13 cellular contexts compared by ENCODE assay signal in the genomic region with DNA sequence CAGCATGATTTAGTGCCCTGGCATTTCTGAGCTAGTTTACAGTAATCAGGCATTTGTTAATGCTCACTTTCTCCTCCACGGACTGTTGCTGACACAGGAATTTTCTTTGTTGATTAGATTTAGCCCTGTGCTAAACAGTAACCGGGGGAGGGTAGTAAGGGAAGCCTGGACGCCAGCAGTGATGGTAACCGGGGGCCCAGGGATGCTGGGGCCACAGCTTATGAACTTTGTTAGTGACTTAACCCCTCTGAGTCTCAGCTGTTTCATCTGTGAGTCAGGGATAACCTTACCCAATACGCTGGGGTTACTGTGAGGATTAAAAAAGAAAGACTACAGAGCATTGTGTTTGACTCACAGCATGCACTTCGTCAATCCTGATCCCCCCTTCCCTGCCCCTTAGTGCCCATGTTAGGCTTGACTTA. TPM values are rescaled to one million over a fixed set of nuclear protein-coding genes. Genes with fewer than 3 reads are reported as not detected.
DNase-seq lines count a peak whose midpoint lies in the region; ATAC-seq, FAIRE-seq and TF ChIP-seq lines count a peak whose summit lies in the region.
"Had no signal": no experiment of that assay in that cellular context is flagged by ENCODE, and none has a peak within 500 bp of the region (broad histone marks: within the 10 kb centered on the region; RNA-seq: fewer than 3 reads in every experiment).

No MANE protein-coding gene starts in this region.

- no peaks in the 10 kb centered on the region for H3K9me3 ChIP-seq in skeletal muscle tissue (ENCODE audit: control insufficient read depth in 3 of 3, low read length in 3 of 3)

- no peak for TF ChIP-seq POLR2A in GM12892 (IDR thresholded peaks at IDR 0.05; ENCODE audit: low read depth, low read length)

- no peaks in the 10 kb centered on the region for H3K27me3 ChIP-seq in skeletal muscle tissue (ENCODE audit: control insufficient read depth in 3 of 3, insufficient read depth in 3 of 3, low read length in 3 of 3)

- H3K9ac ChIP-seq in skeletal muscle tissue (ENCODE audit: low read depth in 1 of 3, low read length in 3 of 3), result peak overlapping the region in 1 of 3 donors; percentile 3

- peak; percentile 63 for DNase-seq in HPDE6-E6E7 (ENCODE audit: extremely low spot score)
- DNase-seq in amniotic stem cell (lab: John Stamatoyannopoulos, UW), result peak; percentile 65
- DNase-seq in hepatic stellate cell (ENCODE audit: low spot score), result peak; percentile 78
- DNase-seq in COLO668 (lab: John Stamatoyannopoulos, UW; ENCODE audit: unreplicated experiment), result no peak
- DNase-seq in GM12892 (ENCODE audit: insufficient read length), result no peak
- no peak for DNase-seq in activated CD4-positive, alpha-beta T cell treated with anti-CD3 and anti-CD28 coated beads, Interleukin-2, amount 50 U/mL, for 4 hours
- DNase-seq: activated CD8-positive, alpha-beta T cell treated with anti-CD3 and anti-CD28 coated beads for 36 hours; Kasumi-1; NCI-H526; stimulated activated naive B cell treated with anti-CD40 and anti-IgM and Interleukin-4, amounts not matched to agents 10 μg/mL and 1 μg/mL and 100 μg/mL, for 72 hours had no signal

- H3K4me1 ChIP-seq in skeletal muscle tissue (ENCODE audit: control insufficient read depth in 3 of 3, insufficient read depth in 3 of 3, low read length in 3 of 3), result peaks cover 8 to 30% (median 17%) of the 10 kb centered on the region in 3 donors

- ATAC-seq in HG03025 (IDR thresholded peaks at IDR 0.05; ENCODE audit: low FRiP score, unreplicated experiment), result no peak
- ATAC-seq: activated CD8-positive, alpha-beta T cell treated with anti-CD3 and anti-CD28 coated beads for 36 hours; GM23338; stimulated activated naive B cell treated with anti-CD40 and anti-IgM and Interleukin-4, amounts not matched to agents 10 μg/mL and 1 μg/mL and 100 μg/mL, for 72 hours had no signal

- H3K27ac ChIP-seq in skeletal muscle tissue (ENCODE audit: low read depth, low read length), result peak overlapping the region; percentile 38

- no peaks in the 10 kb centered on the region for H3K36me3 ChIP-seq in skeletal muscle tissue (ENCODE audit: control insufficient read depth in 3 of 3, insufficient read depth in 3 of 3, low read length in 3 of 3)

- FAIRE-seq in GM12892 (lab: Jason Lieb, UNC), result no peak

- H3K4me3 ChIP-seq in skeletal muscle tissue (ENCODE audit: low read length in 3 of 3), result no peak overlapping the region
- H3K4me3 ChIP-seq: GM23338 had no signal

RNA-seq across cellular contexts. Expression of a gene that starts 33.5 kb away (rescaled TPM):
- total RNA-seq in skeletal muscle tissue, result 3.7 TPM
- 2.7 TPM for polyA plus RNA-seq in GM12892 (2012; ENCODE audit: missing spikeins)

Comparison
In these comparisons a context has a peak if more than half of its experiments do, and no peak if none do; other contexts are left out.
1. DNase-seq: peak in HPDE6-E6E7 (single experiment), amniotic stem cell (single experiment) and hepatic stellate cell (single experiment); none in COLO668 (single experiment), GM12892 (single experiment) and activated CD4-positive, alpha-beta T cell treated with anti-CD3 and anti-CD28 coated beads, Interleukin-2, amount 50 U/mL, for 4 hours (0 of 2).